ENCODE assay signal across 13 cellular contexts in the genomic region with DNA sequence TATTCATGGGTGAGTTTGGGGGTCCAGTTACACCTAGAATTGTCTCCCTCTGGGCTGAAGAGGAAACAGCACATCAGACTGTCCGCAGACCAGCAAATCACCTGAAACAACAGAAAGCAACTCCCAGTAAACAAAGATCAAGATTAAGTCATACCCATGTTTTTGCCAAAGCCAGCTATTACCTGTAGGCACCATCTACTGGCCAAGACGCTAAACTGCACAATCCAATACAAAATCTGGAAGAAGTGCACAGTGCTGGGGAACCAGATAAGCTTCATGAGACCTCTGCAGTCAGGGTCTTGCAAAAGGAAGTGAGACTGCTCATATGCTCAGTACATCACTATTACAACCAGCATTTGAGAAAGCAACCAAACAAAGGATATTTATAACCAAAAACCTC.
DNase-seq lines count a peak whose midpoint lies in the region; ATAC-seq, FAIRE-seq and TF ChIP-seq lines count a peak whose summit lies in the region.
"Had no signal": no experiment of that assay in that cellular context is flagged by ENCODE, and none has a peak within 500 bp of the region (broad histone marks: within the 10 kb centered on the region; RNA-seq: fewer than 3 reads in every experiment).

No MANE protein-coding gene starts in this region.

- no peak for FAIRE-seq in HTR-8/SVneo (lab: Jason Lieb, UNC)

- H3K4me3 ChIP-seq in LNCaP clone FGC (ENCODE audit: low read depth, low read length) (no peak overlapping the region), epithelial cell of proximal tubule (ENCODE audit: low read depth, low read length) (no peak overlapping the region)
- H3K4me3 ChIP-seq: thoracic aorta had no signal

- ATAC-seq in Right ventricle myocardium superior (ENCODE audit: poor library complexity): no peak
- ATAC-seq in HG03469 (IDR thresholded peaks at IDR 0.05; ENCODE audit: unreplicated experiment): no peak

- intact Hi-C loops in Right ventricle myocardium superior (cut with DNase I): no loop called here

- TF ChIP-seq CTCF in LNCaP clone FGC (IDR thresholded peaks at IDR 0.05; ENCODE audit: control insufficient read depth, extremely low read depth, insufficient read depth) (peak; percentile 51), epithelial cell of proximal tubule (conservative IDR thresholded peaks at IDR 0.05; ENCODE audit: low read depth, low read length) (peak; percentile 57)

- DNase-seq in DMS53 (lab: John Stamatoyannopoulos, UW) (peak; percentile 53), GM19240 (ENCODE audit: insufficient read length, low spot score) (peak; percentile 1), LNCaP clone FGC (ENCODE audit: low read depth) (peak; percentile 2), epithelial cell of proximal tubule (ENCODE audit: low read depth) (no peak), Right ventricle myocardium superior (no peak), HTR-8/SVneo (ENCODE audit: insufficient read length, low spot score) (no peak), NCI-H82 (lab: John Stamatoyannopoulos, UW) (no peak)
- DNase-seq: caudate nucleus; CD4-positive, alpha-beta T cell; glutamatergic neuron; NCI-H187 had no signal

Comparison
In these comparisons a context has a peak if more than half of its experiments do, and no peak if none do; other contexts are left out.
1. DNase-seq: peak in DMS53 (single experiment), GM19240 (single experiment) and LNCaP clone FGC (single experiment); none in epithelial cell of proximal tubule (single experiment), Right ventricle myocardium superior (single experiment), HTR-8/SVneo (single experiment) and NCI-H82 (single experiment).